In genomic region chr5:15249152-15249551, GRCh38 we compare ENCODE assay signal across 15 cellular contexts.
DNase-seq lines count a peak whose midpoint lies in the region; ATAC-seq and TF ChIP-seq lines count a peak whose summit lies in the region.
"Had no signal": no experiment of that assay in that cellular context is flagged by ENCODE, and none has a peak within 500 bp of the region (broad histone marks: within the 10 kb centered on the region; RNA-seq: fewer than 3 reads in every experiment).

No MANE protein-coding gene starts in this region.

- DNase-seq in MCF 10A (ENCODE audit: unreplicated experiment) (peak; percentile 72), breast epithelium (ENCODE audit: low spot score in 2 of 2) (no peak), SJSA1 (ENCODE audit: low read depth in 1 of 2, low spot score in 2 of 2) (peak in 1 of 2 experiments; percentile 36), fibroblast of mammary gland (ENCODE audit: low read depth) (peak; percentile 68), T-cell (no peak), dorsolateral prefrontal cortex (no peak), MG63 (no peak)
- DNase-seq: activated CD4-positive, alpha-beta T cell treated with anti-CD3 and anti-CD28 coated beads for 36 hours; DMS53; head of caudate nucleus; NCI-H345; posterior cingulate gyrus had no signal

- H3K27me3 ChIP-seq in breast epithelium (no peaks in the 10 kb centered on the region), SJSA1 (replicated peaks) (no peaks in the 10 kb centered on the region), dorsolateral prefrontal cortex (no peaks in the 10 kb centered on the region), MG63 (no peaks in the 10 kb centered on the region)

- H3K27me3 Mint-ChIP-seq in MCF 10A (ENCODE audit: insufficient read depth, unreplicated experiment) = no peaks in the 10 kb centered on the region
- no peaks in the 10 kb centered on the region for H3K27me3 Mint-ChIP-seq in T-cell
- H3K27me3 Mint-ChIP-seq: activated CD4-positive, alpha-beta T cell treated with anti-CD3 and anti-CD28 coated beads for 36 hours; memory B cell had no signal

- H3K36me3 ChIP-seq in breast epithelium = no peaks in the 10 kb centered on the region
- H3K36me3 ChIP-seq in SJSA1 = no peaks in the 10 kb centered on the region
- H3K36me3 ChIP-seq in MG63 = no peaks in the 10 kb centered on the region

- H3K27ac ChIP-seq in breast epithelium (no peak overlapping the region), SJSA1 (peak overlapping the region; percentile 48), dorsolateral prefrontal cortex (no peak overlapping the region)
- H3K27ac ChIP-seq: 22Rv1 had no signal

- H3K4me1 ChIP-seq in breast epithelium = no peaks in the 10 kb centered on the region
- H3K4me1 ChIP-seq in SJSA1 (replicated peaks) = peaks cover 16% of the 10 kb centered on the region

- H3K36me3 Mint-ChIP-seq in MCF 10A (ENCODE audit: insufficient read depth, unreplicated experiment) (no peaks in the 10 kb centered on the region), T-cell (no peaks in the 10 kb centered on the region)
- H3K36me3 Mint-ChIP-seq: memory B cell had no signal

- H3K4me3 Mint-ChIP-seq in MCF 10A (ENCODE audit: unreplicated experiment) (no peak overlapping the region), T-cell (no peak overlapping the region)
- H3K4me3 Mint-ChIP-seq: activated CD4-positive, alpha-beta T cell treated with anti-CD3 and anti-CD28 coated beads for 36 hours; memory B cell had no signal

- no peak for TF ChIP-seq POLR2A in breast epithelium (IDR thresholded peaks at IDR 0.05)

- H3K27ac Mint-ChIP-seq in MCF 10A (ENCODE audit: low read depth, unreplicated experiment) (peak overlapping the region; percentile 66), T-cell (no peak overlapping the region)
- H3K27ac Mint-ChIP-seq: activated CD4-positive, alpha-beta T cell treated with anti-CD3 and anti-CD28 coated beads for 36 hours; memory B cell had no signal

- BruUV-seq in MCF 10A (replicated peaks; lab: Mats Ljungman, UMichigan) = no TSS peak

- peaks cover 17% of the 10 kb centered on the region for H3K9me3 Mint-ChIP-seq in MCF 10A (ENCODE audit: unreplicated experiment)
- peaks cover 13 to 21% (median 19%) of the 10 kb centered on the region in 3 donors for H3K9me3 Mint-ChIP-seq in T-cell

- intact Hi-C loops in MCF 10A (cut with micrococcal nuclease) (no loop called here), breast epithelium (cut with DNase I; ENCODE audit: low total_unique reads) (no loop called here), dorsolateral prefrontal cortex (cut with DNase I) (no loop called here)

- H3K4me3 ChIP-seq in breast epithelium = no peak overlapping the region
- no peak overlapping the region for H3K4me3 ChIP-seq in SJSA1
- H3K4me3 ChIP-seq in fibroblast of mammary gland (ENCODE audit: control insufficient read depth, low read depth, low read length) = no peak overlapping the region
- H3K4me3 ChIP-seq in dorsolateral prefrontal cortex = no peak overlapping the region
- no peak overlapping the region for H3K4me3 ChIP-seq in MG63

- H3K9me3 ChIP-seq in breast epithelium (peaks cover 20 to 22% of the 10 kb centered on the region in 2 donors), SJSA1 (replicated peaks) (no peaks in the 10 kb centered on the region), MG63 (peaks cover 7% of the 10 kb centered on the region)

- TF ChIP-seq CTCF in MCF 10A (IDR thresholded peaks at IDR 0.05; ENCODE audit: unreplicated experiment) (no peak), breast epithelium (IDR thresholded peaks at IDR 0.05) (no peak), fibroblast of mammary gland (conservative IDR thresholded peaks at IDR 0.05; ENCODE audit: control insufficient read depth, insufficient read depth, low read depth, low read length) (no peak), dorsolateral prefrontal cortex (IDR thresholded peaks at IDR 0.05 in 54 of 56, conservative IDR thresholded peaks at IDR 0.05 in 2 of 56; ENCODE audit: low read depth in 1 of 56, partially characterized antibody in 56 of 56) (no peak)

- POLR2A ChIA-PET in MCF 10A (lab: Yijun Ruan, JAX) = interaction anchor here (0.7 kb wide), 1 partner anchor 1277 kb away, joined by 3 read pairs; no protein-coding TSS in a partner anchor
- POLR2A ChIA-PET in T-cell (lab: Charles Lee) = no interaction called here

- peaks cover 16% of the 10 kb centered on the region for H3K4me1 Mint-ChIP-seq in MCF 10A (ENCODE audit: insufficient read depth, unreplicated experiment)
- no peaks in the 10 kb centered on the region for H3K4me1 Mint-ChIP-seq in T-cell
- H3K4me1 Mint-ChIP-seq: activated CD4-positive, alpha-beta T cell treated with anti-CD3 and anti-CD28 coated beads for 36 hours; memory B cell had no signal

- CTCF ChIA-PET in MCF 10A (lab: Yijun Ruan, JAX) = no interaction called here
- CTCF ChIA-PET in T-cell (lab: Charles Lee) = no interaction called here

- ATAC-seq in T-cell (replicated peaks in 1 of 4) (no peak), HG02981 (IDR thresholded peaks at IDR 0.05; ENCODE audit: unreplicated experiment) (no peak)
- ATAC-seq: activated CD4-positive, alpha-beta T cell treated with anti-CD3 and anti-CD28 coated beads for 36 hours had no signal

Comparison
In these comparisons a context has a peak if more than half of its experiments do, and no peak if none do; other contexts are left out.
1. DNase-seq: peak in MCF 10A (single experiment) and fibroblast of mammary gland (single experiment); none in breast epithelium (0 of 2), T-cell (0 of 34), dorsolateral prefrontal cortex (0 of 10) and MG63 (single experiment).